ENCODE assay signal across 1 cellular context in genomic region chr19:18762125-18763023, GRCh38.
A peak's percentile ranks its signal among the peaks of the same experiment; 100 is the strongest.
TF ChIP-seq lines count a peak whose summit lies in the region.

No MANE protein-coding gene starts in this region.

TF ChIP-seq in HEK293, 187 proteins besides CTCF, POLR2A, EP300 and RAD21 (continued from another document):
- TF ChIP-seq WT1 (tag by site-specific recombination; IDR thresholded peaks at IDR 0.05) (no peak), RBAK (tag by site-specific recombination; IDR thresholded peaks at IDR 0.05) (no peak), ZNF266 (tag by site-specific recombination; IDR thresholded peaks at IDR 0.05; ENCODE audit: low read depth) (no peak), ZNF623 (tag by site-specific recombination; IDR thresholded peaks at IDR 0.05) (no peak), ZNF274 (IDR thresholded peaks at IDR 0.05; ENCODE audit: low read length) (no peak), ZNF274 (tag by site-specific recombination; IDR thresholded peaks at IDR 0.05; ENCODE audit: borderline replicate concordance) (no peak), TRIM28 (IDR thresholded peaks at IDR 0.05; ENCODE audit: borderline replicate concordance, low read length) (no peak), ZNF692 (tag by site-specific recombination; IDR thresholded peaks at IDR 0.05) (peak; percentile 85), IKZF3 (tag by site-specific recombination; IDR thresholded peaks at IDR 0.05) (no peak), ZNF777 (tag by site-specific recombination; IDR thresholded peaks at IDR 0.05; ENCODE audit: borderline replicate concordance) (no peak), ZNF664 (tag by site-specific recombination; IDR thresholded peaks at IDR 0.05) (no peak)
